ENCODE assay signal across 9 cellular contexts in genomic region chr15:40238481-40238926, GRCh38. TPM values are rescaled to one million over a fixed set of nuclear protein-coding genes. Genes with fewer than 3 reads are reported as not detected.
DNase-seq lines count a peak whose midpoint lies in the region; ATAC-seq, FAIRE-seq and TF ChIP-seq lines count a peak whose summit lies in the region.
"Had no signal": no experiment of that assay in that cellular context is flagged by ENCODE, and none has a peak within 500 bp of the region (broad histone marks: within the 10 kb centered on the region; RNA-seq: fewer than 3 reads in every experiment).

No MANE protein-coding gene starts in this region.

- TF ChIP-seq CTCF in SK-N-SH (IDR thresholded peaks at IDR 0.05) (no peak), ascending aorta (IDR thresholded peaks at IDR 0.05) (no peak), keratinocyte (optimal IDR thresholded peaks at IDR 0.05 in 1 of 3, IDR thresholded peaks at IDR 0.05 in 1 of 3, conservative IDR thresholded peaks at IDR 0.05 in 1 of 3; ENCODE audit: extremely low read depth in 1 of 3, insufficient read depth in 2 of 3, low read length in 3 of 3) (no peak), testis (IDR thresholded peaks at IDR 0.05) (no peak)

- POLR2A ChIA-PET in SK-N-SH (lab: Yijun Ruan, JAX): interaction anchor here (0.6 to 1.5 kb wide), 4 partner anchors 10 to 21 kb away, joined by 3 to 5 read pairs (median 3); no protein-coding TSS in a partner anchor

- intact Hi-C loops in ascending aorta (cut with DNase I) (no loop called here), testis (cut with DNase I; ENCODE audit: low total_unique reads) (no loop called here)

- peak overlapping the region in 1 of 2 experiments; percentile 40; a peak in 2 of 4 replicates for H3K4me3 ChIP-seq in SK-N-SH (ENCODE audit: low read depth in 2 of 2, low read length in 1 of 2)
- peak overlapping the region; percentile 60 to 61 for H3K4me3 ChIP-seq in ascending aorta
- H3K4me3 ChIP-seq in keratinocyte (ENCODE audit: control insufficient read depth in 2 of 3, extremely low read depth in 1 of 3, insufficient read depth in 2 of 3, low read depth in 1 of 3, low read length in 3 of 3): peak overlapping the region in 2 of 3 experiments; percentile 17 to 53
- H3K4me3 ChIP-seq in testis: peak overlapping the region in 1 of 2 donors; percentile 38

- CTCF ChIA-PET in SK-N-SH (lab: Yijun Ruan, JAX): interaction anchor here (0.9 to 34.5 kb wide), 11 partner anchors 9 to 553 kb away, joined by 3 to 720 read pairs (median 4); no protein-coding TSS in a partner anchor

- H2AFZ ChIP-seq in SK-N-SH (ENCODE audit: low read depth) (0 out of 2 replicates have a peak overlapping the region, but pooled peaks have one; percentile 38), keratinocyte (ENCODE audit: control insufficient read depth, low read length) (no peak overlapping the region)

- FAIRE-seq in keratinocyte (lab: Jason Lieb, UNC): no peak

- peak overlapping the region; percentile 80 for H3K4me2 ChIP-seq in SK-N-SH
- H3K4me2 ChIP-seq in keratinocyte (ENCODE audit: control insufficient read depth, extremely low read depth, insufficient read depth, low read depth, low read length): peak overlapping the region; percentile 98

- no peak for TF ChIP-seq RAD21 in SK-N-SH (IDR thresholded peaks at IDR 0.05; ENCODE audit: low read length)

- TF ChIP-seq EP300 in SK-N-SH (IDR thresholded peaks at IDR 0.05; ENCODE audit: borderline replicate concordance in 1 of 2, low read depth in 1 of 2, low read length in 1 of 2): no peak

- H3K9me3 ChIP-seq in SK-N-SH (no peaks in the 10 kb centered on the region), ascending aorta (no peaks in the 10 kb centered on the region), keratinocyte (ENCODE audit: control insufficient read depth, low read depth, low read length) (no peaks in the 10 kb centered on the region), testis (no peaks in the 10 kb centered on the region)

- peaks cover 4% of the 10 kb centered on the region for H3F3A ChIP-seq in SK-N-SH (replicated peaks; ENCODE audit: insufficient read depth)

- H3K9me2 ChIP-seq in SK-N-SH: no peaks in the 10 kb centered on the region

- WGBS in SK-N-SH (ENCODE audit: low lambda C conversion rate): 74% methylated on average over 6 of the region's 6 CpGs
- WGBS in testis, 2 donors: 35 to 42% methylated on average over 5 to 6 of the region's 6 CpGs

- DNase-seq in SK-N-SH (peak; percentile 60), ascending aorta (ENCODE audit: low spot score in 2 of 2) (no peak), keratinocyte (ENCODE audit: low read depth, low spot score) (no peak), testis (no peak), NCI-H446 (lab: John Stamatoyannopoulos, UW) (no peak), dedifferentiated amniotic fluid mesenchymal stem cell (ENCODE audit: extremely low spot score) (no peak)

- H4K20me1 ChIP-seq in SK-N-SH (ENCODE audit: insufficient read depth) (peaks cover 5% of the 10 kb centered on the region; the same call in 1 of the 2 replicates), keratinocyte (ENCODE audit: control insufficient read depth, extremely low read depth, insufficient read depth, low read length) (no peaks in the 10 kb centered on the region)

- H3K9ac ChIP-seq in SK-N-SH: no peak overlapping the region
- H3K9ac ChIP-seq in keratinocyte (ENCODE audit: control insufficient read depth, extremely low read depth, insufficient read depth, low read length): peak overlapping the region; percentile 66

- H3K36me3 ChIP-seq in SK-N-SH (replicated peaks in 1 of 2; ENCODE audit: control insufficient read depth in 1 of 2, insufficient read depth in 2 of 2, low read length in 1 of 2) (no peaks in the 10 kb centered on the region), ascending aorta (no peaks in the 10 kb centered on the region), keratinocyte (ENCODE audit: control insufficient read depth in 2 of 2, extremely low read depth in 1 of 2, insufficient read depth in 2 of 2, low read length in 2 of 2) (no peaks in the 10 kb centered on the region), testis (ENCODE audit: low read depth, missing control alignments) (no peaks in the 10 kb centered on the region)

- no peak for TF ChIP-seq POLR2A in testis (IDR thresholded peaks at IDR 0.05)

- H3K4me1 ChIP-seq in SK-N-SH (ENCODE audit: control insufficient read depth in 1 of 2, insufficient read depth in 2 of 2, low read depth in 1 of 2, low read length in 1 of 2) (peaks cover 5 to 24% of the 10 kb centered on the region in 2 experiments; a peak in 2 of 4 replicates), ascending aorta (peaks cover 0 to 2% of the 10 kb centered on the region in 2 donors), keratinocyte (ENCODE audit: control insufficient read depth, extremely low read depth, insufficient read depth, low read length) (peaks cover 69% of the 10 kb centered on the region), testis (peaks cover 23% of the 10 kb centered on the region)

- H3K27me3 ChIP-seq in SK-N-SH (ENCODE audit: insufficient read depth) (0 out of 2 replicates have a peak, but pooled peaks cover under 1% of the 10 kb centered on the region), ascending aorta (no peaks in the 10 kb centered on the region), keratinocyte (ENCODE audit: control insufficient read depth, extremely low read depth, insufficient read depth, low read length) (no peaks in the 10 kb centered on the region), testis (no peaks in the 10 kb centered on the region)

- H3K27ac ChIP-seq in SK-N-SH (ENCODE audit: low read depth in 2 of 2, low read length in 1 of 2) (no peak overlapping the region), ascending aorta (no peak overlapping the region), keratinocyte (ENCODE audit: control insufficient read depth, insufficient read depth, low read length) (peak overlapping the region; percentile 62), testis (peak overlapping the region; percentile 36 to 50)

- ATAC-seq in SK-N-SH treated with all-trans-retinoic acid at 6 μM for 48 hours (no peak), GM21528 (IDR thresholded peaks at IDR 0.05; ENCODE audit: low FRiP score, unreplicated experiment) (no peak)

- H3K9me1 ChIP-seq in keratinocyte (ENCODE audit: control insufficient read depth, extremely low read depth, insufficient read depth, low read length): peaks cover 4% of the 10 kb centered on the region

- dilution Hi-C loops in keratinocyte (cut with MboI; ENCODE audit: extremely low pct_ligation_motif_present, low sequenced_read_pairs): no loop called here

- H3K79me2 ChIP-seq in SK-N-SH (ENCODE audit: insufficient read depth): no peaks in the 10 kb centered on the region
- H3K79me2 ChIP-seq in keratinocyte (ENCODE audit: control insufficient read depth, insufficient read depth, low read length): peaks cover 7% of the 10 kb centered on the region

TF ChIP-seq in SK-N-SH treated with all-trans-retinoic acid at 6 μM for 48 hours, 23 proteins besides CTCF, POLR2A, EP300 and RAD21 (continues in another document):
- TF ChIP-seq PATZ1 (CRISPR knock-in tag; IDR thresholded peaks at IDR 0.05; ENCODE audit: borderline replicate concordance) (no peak), ZNF565 (CRISPR knock-in tag; conservative IDR thresholded peaks at IDR 0.05; ENCODE audit: low read depth) (no peak), GLIS3 (CRISPR knock-in tag; IDR thresholded peaks at IDR 0.05) (no peak), BACH2 (CRISPR knock-in tag; IDR thresholded peaks at IDR 0.05; ENCODE audit: borderline replicate concordance) (no peak), TCF4 (CRISPR knock-in tag; IDR thresholded peaks at IDR 0.05; ENCODE audit: borderline replicate concordance) (no peak), ZC3H10 (CRISPR knock-in tag; IDR thresholded peaks at IDR 0.05) (no peak), SNAI2 (CRISPR knock-in tag; IDR thresholded peaks at IDR 0.05) (no peak)

RNA-seq across cellular contexts. Expression of gene PAK6, which starts 0.4 kb away (rescaled TPM):
- polyA plus RNA-seq in SK-N-SH (2012; rRNA removed): 0.07 and 0.16 TPM in 2 replicates
- polyA plus RNA-seq in SK-N-SH (2012; cell fraction: cytosol; rRNA removed): 0.06 and 0.07 TPM in 2 replicates
- 0.11 and 0.12 TPM in 2 replicates for polyA plus RNA-seq in SK-N-SH (2012; cell fraction: nucleus; rRNA removed)
- not detected for total RNA-seq in ascending aorta
- 9.6 to 19.2 TPM (median 11.5 TPM) in 3 replicates for polyA plus RNA-seq in keratinocyte
- polyA plus RNA-seq in keratinocyte (2011; ENCODE audit: low read depth): 4.4 TPM
- polyA plus RNA-seq in keratinocyte (2011; cell fraction: cytosol; rRNA removed): 8.9 and 16.2 TPM in 2 replicates
- 19.8 and 25.6 TPM in 2 replicates for polyA plus RNA-seq in keratinocyte (2011; cell fraction: nucleus; rRNA removed)
- 11.2 and 18.3 TPM in 2 replicates for polyA plus RNA-seq in keratinocyte (2012; ENCODE audit: low replicate concordance)
- polyA minus RNA-seq in keratinocyte: 14.0 to 20.3 TPM (median 15.3 TPM) in 3 replicates
- 51.4 TPM for polyA minus RNA-seq in keratinocyte (2011; cell fraction: cytosol; rRNA and poly(A)+ RNA removed)
- polyA minus RNA-seq in keratinocyte (2011; cell fraction: nucleus; rRNA and poly(A)+ RNA removed): 15.9 and 22.1 TPM in 2 replicates
- 100 to 1,000 TPM; 140 to 245 TPM for total RNA-seq in testis
- polyA plus RNA-seq in testis (ENCODE audit: insufficient read depth, low read depth, low replicate concordance): 47.4 TPM

RNA-seq across cellular contexts. Expression of gene ANKRD63, which starts 44.4 kb away (rescaled TPM):
- polyA plus RNA-seq in SK-N-SH (2012; rRNA removed) (not detected in 2 replicates), keratinocyte (not detected in 3 replicates), testis (ENCODE audit: insufficient read depth, low read depth, low replicate concordance) (not detected)
- not detected in 2 replicates for polyA plus RNA-seq in SK-N-SH (2012; cell fraction: cytosol; rRNA removed)
- not detected in 2 replicates for polyA plus RNA-seq in SK-N-SH (2012; cell fraction: nucleus; rRNA removed)
- total RNA-seq in ascending aorta (not detected), testis (10 to 100 TPM in 1 of 2 donors, 1 to 10 TPM in 1; 3.1 to 11.8 TPM)
- polyA plus RNA-seq in keratinocyte (2011; ENCODE audit: low read depth): not detected
- not detected in 2 replicates for polyA plus RNA-seq in keratinocyte (2011; cell fraction: cytosol; rRNA removed)
- polyA plus RNA-seq in keratinocyte (2011; cell fraction: nucleus; rRNA removed): not detected in 2 replicates
- not detected in 2 replicates for polyA plus RNA-seq in keratinocyte (2012; ENCODE audit: low replicate concordance)
- polyA minus RNA-seq in keratinocyte: not detected in 3 replicates
- not detected for polyA minus RNA-seq in keratinocyte (2011; cell fraction: cytosol; rRNA and poly(A)+ RNA removed)
- not detected in 2 replicates for polyA minus RNA-seq in keratinocyte (2011; cell fraction: nucleus; rRNA and poly(A)+ RNA removed)
- total RNA-seq: activated CD4-positive, alpha-beta T cell treated with anti-CD3 and anti-CD28 coated beads, Interleukin-2, amount 10 ng/mL, durations not matched to agents 24 days and 14 days had no signal

Comparison
In these comparisons a context has a peak if more than half of its experiments do, and no peak if none do; other contexts are left out.
1. H3K27ac ChIP-seq: peak in keratinocyte (single experiment) and testis (2 of 2); none in SK-N-SH (0 of 2) and ascending aorta (0 of 2).
2. RNA of gene PAK6, which starts 0.4 kb away (polyA plus RNA-seq): 47.4 TPM in testis (single experiment) and 4.4 to 25.6 TPM in keratinocyte; 0.06 to 0.16 TPM in SK-N-SH; every median in the first group is over 4 times any median in the second.